15 cellular contexts compared by ENCODE assay signal in the genomic region with DNA sequence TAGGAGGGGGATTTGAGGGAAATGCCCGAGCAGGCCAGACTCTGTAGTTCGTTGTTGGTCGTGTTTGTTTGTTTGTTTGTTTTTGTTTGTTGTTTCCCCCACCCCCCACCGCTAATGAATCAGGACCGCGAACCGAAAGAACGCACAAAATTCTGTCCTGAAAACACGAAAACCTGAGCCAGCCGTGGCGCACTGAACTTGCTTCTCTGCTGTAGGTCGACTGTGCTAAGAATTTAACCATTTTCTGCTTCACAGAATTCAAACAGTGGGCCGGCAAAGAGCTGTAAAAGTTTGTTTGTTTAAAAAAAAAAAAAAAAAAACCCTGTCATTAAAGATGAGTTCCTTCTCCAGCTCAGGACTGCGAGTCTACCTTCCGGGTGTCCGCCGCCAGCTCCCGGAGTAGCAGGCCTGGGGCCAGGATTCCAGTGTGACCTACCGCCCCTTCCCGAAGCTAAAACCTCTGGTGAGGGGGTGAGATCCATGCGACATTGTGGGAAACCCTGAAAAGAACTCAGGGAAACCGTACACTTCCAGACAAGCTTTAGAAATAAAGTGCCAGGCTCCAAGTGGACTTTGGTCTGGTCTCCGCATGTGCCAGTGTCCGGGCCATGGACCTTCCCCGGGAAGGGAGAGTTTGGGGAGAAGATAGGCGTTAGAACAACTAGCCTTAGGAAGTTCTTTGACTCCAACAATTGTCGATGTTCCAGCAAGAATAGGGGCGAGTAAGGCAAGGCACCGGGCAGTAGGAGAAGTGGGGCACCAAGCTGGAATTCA. TPM values are rescaled to one million over a fixed set of nuclear protein-coding genes. Genes with fewer than 3 reads are reported as not detected.
DNase-seq lines count a peak whose midpoint lies in the region; ATAC-seq and TF ChIP-seq lines count a peak whose summit lies in the region.
"Had no signal": no experiment of that assay in that cellular context is flagged by ENCODE, and none has a peak within 500 bp of the region (broad histone marks: within the 10 kb centered on the region; RNA-seq: fewer than 3 reads in every experiment).

No MANE protein-coding gene starts in this region.

- H3K4me1 ChIP-seq in left ventricle myocardium inferior (peaks cover 50% of the 10 kb centered on the region), right atrium auricular region (peaks cover 0 to 63% of the 10 kb centered on the region in 2 donors), mesodermal cell (ENCODE audit: control insufficient read depth, insufficient read depth, low read length, poor library complexity, severe bottlenecking) (peaks cover 13% of the 10 kb centered on the region)

- no peaks in the 10 kb centered on the region for H3K9me3 Mint-ChIP-seq in type B pancreatic cell
- H3K9me3 Mint-ChIP-seq: CD4-positive, alpha-beta T cell had no signal

- DNase-seq in left ventricle myocardium inferior = no peak
- no peak for DNase-seq in right atrium auricular region (ENCODE audit: low spot score)
- DNase-seq in astrocyte of the spinal cord (ENCODE audit: low read depth, low spot score) = peak; percentile 57
- DNase-seq in type B pancreatic cell (ENCODE audit: extremely low spot score, unreplicated experiment) = no peak
- DNase-seq in Ammon's horn (ENCODE audit: low spot score) = no peak
- DNase-seq: activated T-cell treated with anti-CD3 and anti-CD28 coated beads, Interleukin-2, amount 50 U/mL, for 1 hour; CD4-positive, alpha-beta T cell; NCI-H1417; stimulated activated CD4-positive, alpha-beta T cell treated with anti-CD3 and anti-CD28 coated beads, Interleukin-4, amount 100 ng/mL, for 24 hours; T-cell had no signal

- H3K36me3 ChIP-seq in left ventricle myocardium inferior (no peaks in the 10 kb centered on the region), right atrium auricular region (no peaks in the 10 kb centered on the region), mesodermal cell (ENCODE audit: control insufficient read depth, insufficient read depth, low read length) (no peaks in the 10 kb centered on the region)

- H3K36me3 Mint-ChIP-seq in type B pancreatic cell = peaks cover 14% of the 10 kb centered on the region

- H3K27me3 Mint-ChIP-seq in type B pancreatic cell = peaks cover 95% of the 10 kb centered on the region

- H3K27ac Mint-ChIP-seq in type B pancreatic cell = peak overlapping the region; percentile 71
- H3K27ac Mint-ChIP-seq: CD4-positive, alpha-beta T cell; T-cell had no signal

- peaks cover 100% of the 10 kb centered on the region for H3K27me3 ChIP-seq in left ventricle myocardium inferior (ENCODE audit: low read depth)
- H3K27me3 ChIP-seq in right atrium auricular region = peaks cover 31 to 80% of the 10 kb centered on the region in 2 donors

- intact Hi-C loops in left ventricle myocardium inferior (cut with micrococcal nuclease) = no loop called here

- peak overlapping the region; percentile 60 for H3K4me3 ChIP-seq in left ventricle myocardium inferior
- no peak overlapping the region for H3K4me3 ChIP-seq in right atrium auricular region
- H3K4me3 ChIP-seq in astrocyte of the spinal cord (ENCODE audit: low read depth, low read length) = peak overlapping the region; percentile 66
- peak overlapping the region; percentile 43 for H3K4me3 ChIP-seq in mesodermal cell (ENCODE audit: extremely low read depth, insufficient read depth, low read length, poor library complexity, severe bottlenecking)

- no peak for ATAC-seq in GM21825 (IDR thresholded peaks at IDR 0.05; ENCODE audit: unreplicated experiment)
- no peak for ATAC-seq in GM18519 (IDR thresholded peaks at IDR 0.05; ENCODE audit: low FRiP score, unreplicated experiment)
- ATAC-seq: T-cell had no signal

- peak overlapping the region; percentile 89 for H3K4me3 Mint-ChIP-seq in type B pancreatic cell
- H3K4me3 Mint-ChIP-seq: CD4-positive, alpha-beta T cell had no signal

- H3K9me3 ChIP-seq in left ventricle myocardium inferior (replicated peaks) (no peaks in the 10 kb centered on the region), right atrium auricular region (no peaks in the 10 kb centered on the region), mesodermal cell (ENCODE audit: control insufficient read depth, low read length) (no peaks in the 10 kb centered on the region)

- 2 to 3% methylated on average over 18 to 19 of the region's 29 CpGs for WGBS in mesodermal cell (ENCODE audit: insufficient coverage in 2 of 2), 2 experiments

- H3K4me1 Mint-ChIP-seq in type B pancreatic cell (ENCODE audit: unreplicated experiment) = peaks cover 35% of the 10 kb centered on the region

- in situ Hi-C loops in astrocyte of the spinal cord (cut with HindIII; ENCODE audit: low sequenced_read_pairs) = loop anchor here (25.0 kb wide), 2 partner anchors 582 to 693 kb away; no protein-coding TSS in a partner anchor

- H3K27ac ChIP-seq in left ventricle myocardium inferior (replicated peaks) (no peak overlapping the region), right atrium auricular region (no peak overlapping the region), mesodermal cell (ENCODE audit: low read depth, low read length, severe bottlenecking) (no peak overlapping the region)
- H3K27ac ChIP-seq: HL-60 had no signal

- TF ChIP-seq CTCF in left ventricle myocardium inferior (IDR thresholded peaks at IDR 0.05; ENCODE audit: borderline replicate concordance) (no peak), right atrium auricular region (IDR thresholded peaks at IDR 0.05) (no peak), astrocyte of the spinal cord (IDR thresholded peaks at IDR 0.05; ENCODE audit: low read depth, low read length) (no peak), type B pancreatic cell (conservative IDR thresholded peaks at IDR 0.05) (no peak)

RNA-seq across cellular contexts. Expression of gene ZIC4, which starts 12.0 kb away (rescaled TPM):
- total RNA-seq in left ventricle myocardium inferior (not detected), right atrium auricular region (not detected), type B pancreatic cell (ENCODE audit: low replicate concordance) (40.2 TPM in 1 of 2 replicates, not detected in the other)
- 2.7 TPM for polyA plus RNA-seq in mesodermal cell (2013, experiment 1 of 2)
- polyA plus RNA-seq in mesodermal cell (2013, experiment 2 of 2) = 2.1 TPM
- total RNA-seq: CD4-positive, alpha-beta T cell; T-cell; ureter had no signal

RNA-seq across cellular contexts. Expression of gene ZIC1, which starts 14.8 kb away (rescaled TPM):
- total RNA-seq in left ventricle myocardium inferior (not detected), right atrium auricular region (under 1 TPM in 1 of 2 donors, not detected in 1; 0.04 TPM), type B pancreatic cell (ENCODE audit: low replicate concordance) (184 TPM in 1 of 2 replicates, not detected in the other)
- 16.1 TPM for polyA plus RNA-seq in mesodermal cell (2013, experiment 1 of 2)
- 15.2 TPM for polyA plus RNA-seq in mesodermal cell (2013, experiment 2 of 2)
- total RNA-seq: CD4-positive, alpha-beta T cell; T-cell; ureter had no signal

Comparison
In these comparisons a context has a peak if more than half of its experiments do, and no peak if none do; other contexts are left out.
1. H3K4me3 ChIP-seq: peak in left ventricle myocardium inferior (single experiment), astrocyte of the spinal cord (single experiment) and mesodermal cell (single experiment); none in right atrium auricular region (0 of 2).